Comparison of ENCODE assay signal across 21 cellular contexts in genomic region chr1:181250038-181250437, GRCh38.
"Had no signal": no experiment of that assay in that cellular context is flagged by ENCODE, and none has a peak within 500 bp of the region (broad histone marks: within the 10 kb centered on the region; RNA-seq: fewer than 3 reads in every experiment).

No MANE protein-coding gene starts in this region.

- H3K4me1 ChIP-seq: ascending aorta, breast epithelium, colonic mucosa, left lung had no signal

- FAIRE-seq: kidney had no signal

- H3K27ac ChIP-seq: ascending aorta, breast epithelium, colonic mucosa, gastroesophageal sphincter, heart right ventricle, left lung, tibial artery had no signal

- DNase-seq: activated CD4-positive, alpha-beta memory T cell treated with anti-CD3 and anti-CD28 coated beads, Interleukin-2, amount 10 ng/mL, durations not matched to agents 7 days and 5 days; activated CD4-positive, alpha-beta T cell treated with anti-CD3 and anti-CD28 coated beads for 4 hours; activated CD4-positive, CD25-positive, alpha-beta regulatory T cell; activated CD8-positive, alpha-beta memory T cell treated with anti-CD3 and anti-CD28 coated beads, Interleukin-2, amount 10 ng/mL, durations not matched to agents 7 days and 5 days; activated gamma-delta T cell treated with Interleukin-2 at 50 U/mL for 16 hours; colonic mucosa; heart right ventricle; kidney; left lung; naive thymus-derived CD4-positive, alpha-beta T cell; right cardiac atrium; stimulated activated CD4-positive, alpha-beta T cell treated with anti-CD3 and anti-CD28 coated beads, Interleukin-1b, Interleukin-23, amount 100 ng/mL, for 48 hours; stimulated activated naive CD8-positive, alpha-beta T cell treated with anti-CD3 and anti-CD28 coated beads, Interleukin-15, amount 100 ng/mL, for 72 hours; T-helper 17 cell; tibial artery had no signal

- ATAC-seq: activated CD8-positive, alpha-beta memory T cell treated with anti-CD3 and anti-CD28 coated beads, Interleukin-2, amount 10 ng/mL, durations not matched to agents 7 days and 5 days; activated naive CD4-positive, alpha-beta T cell treated with anti-CD3 and anti-CD28 coated beads, Interleukin-2, amount 50 U/mL, for 72 hours; gastroesophageal sphincter; heart right ventricle; left lung; naive thymus-derived CD4-positive, alpha-beta T cell; right cardiac atrium; stimulated activated effector memory CD8-positive, alpha-beta T cell treated with anti-CD3 and anti-CD28 coated beads, Interleukin-12 subunit alpha, Interleukin-12 subunit beta, amount 100 ng/mL, for 72 hours; stimulated activated naive CD8-positive, alpha-beta T cell treated with anti-CD3 and anti-CD28 coated beads, Interleukin-15, amount 100 ng/mL, for 72 hours; T-helper 17 cell had no signal

- H3K9me3 ChIP-seq: breast epithelium, colonic mucosa, gastroesophageal sphincter had no signal

- H3K27me3 ChIP-seq: ascending aorta, breast epithelium, colonic mucosa, gastroesophageal sphincter, heart right ventricle, left lung, tibial artery had no signal

- H3K36me3 ChIP-seq: ascending aorta, breast epithelium, colonic mucosa, gastroesophageal sphincter, heart right ventricle, left lung, tibial artery had no signal

- H3K4me3 ChIP-seq: ascending aorta, breast epithelium, colonic mucosa, gastroesophageal sphincter, heart right ventricle, left lung, lung, tibial artery had no signal
